8 cellular contexts compared by ENCODE assay signal in the genomic region with DNA sequence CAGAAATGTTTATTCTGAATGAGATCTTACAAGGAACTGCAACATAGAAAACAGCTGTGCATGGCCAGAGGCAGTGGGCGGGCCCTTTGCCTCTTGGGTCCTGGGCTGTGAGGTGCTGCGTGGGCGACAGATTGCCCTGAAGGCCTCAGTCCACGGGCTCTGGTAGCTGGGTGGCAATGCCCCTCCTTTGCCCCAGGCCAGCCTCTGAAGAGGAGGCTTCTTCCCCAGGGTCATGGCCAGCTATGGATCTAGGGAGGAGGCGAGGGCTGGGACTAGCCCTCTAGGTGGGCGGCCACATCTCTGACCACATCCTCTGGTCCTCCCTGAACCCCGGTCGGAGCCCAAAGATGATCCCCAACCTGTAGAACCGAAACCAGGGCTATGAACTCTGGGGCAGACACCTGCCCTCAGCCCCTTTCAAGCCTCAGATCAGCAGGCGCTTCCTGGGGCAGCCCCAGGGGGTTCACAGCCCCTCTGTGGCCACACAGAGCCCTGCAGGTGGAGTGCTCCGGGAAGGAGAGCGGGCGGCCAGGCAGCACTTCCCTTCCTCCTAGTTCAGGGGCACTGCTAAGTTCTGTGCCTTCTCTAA. TPM values are rescaled to one million over a fixed set of nuclear protein-coding genes. Genes with fewer than 3 reads are reported as not detected.
DNase-seq lines count a peak whose midpoint lies in the region; ATAC-seq, FAIRE-seq and TF ChIP-seq lines count a peak whose summit lies in the region.

No MANE protein-coding gene starts in this region.

- peak overlapping the region; percentile 44 for H3K4me3 ChIP-seq in CD4-positive, CD25-positive, alpha-beta regulatory T cell (ENCODE audit: low read depth, low read length)
- no peak overlapping the region for H3K4me3 ChIP-seq in kidney (ENCODE audit: low read length in 2 of 2)

- DNase-seq in CD4-positive, CD25-positive, alpha-beta regulatory T cell = peak in 2 of 3 donors; percentile 58 to 75
- peak; percentile 80 for DNase-seq in kidney
- no peak for DNase-seq in NCI-H510A treated with DMSO at 0.1 percent for 48 hours (lab: John Stamatoyannopoulos, UW)
- no peak for DNase-seq in NCI-H510A (lab: John Stamatoyannopoulos, UW)
- DNase-seq in NCI-H446 treated with DMSO at 0.1 percent for 48 hours (lab: John Stamatoyannopoulos, UW) = no peak

- FAIRE-seq in kidney (lab: Jason Lieb, UNC) = no peak

- H3K27ac Mint-ChIP-seq in CD4-positive, CD25-positive, alpha-beta regulatory T cell = peak overlapping the region; percentile 93 to 97 (median 96)

- no peaks in the 10 kb centered on the region for H3K27me3 Mint-ChIP-seq in CD4-positive, CD25-positive, alpha-beta regulatory T cell

- H3K9ac ChIP-seq in kidney (ENCODE audit: low read length in 2 of 2) = no peak overlapping the region

- H3K36me3 Mint-ChIP-seq in CD4-positive, CD25-positive, alpha-beta regulatory T cell = peaks cover 12% of the 10 kb centered on the region

- intact Hi-C loops in kidney (cut with DNase I) = loop anchor here (5.0 kb wide), 1 partner anchor 41 kb away; no protein-coding TSS in a partner anchor

- H3K36me3 ChIP-seq in CD4-positive, CD25-positive, alpha-beta regulatory T cell (ENCODE audit: control insufficient read depth, insufficient read depth, low read length) = peaks cover 20% of the 10 kb centered on the region
- H3K36me3 ChIP-seq in kidney (ENCODE audit: control insufficient read depth in 1 of 2, insufficient read depth in 2 of 2, low read length in 2 of 2) = peaks cover 0 to 2% of the 10 kb centered on the region in 2 donors

- H3K4me1 ChIP-seq in CD4-positive, CD25-positive, alpha-beta regulatory T cell (ENCODE audit: control insufficient read depth, insufficient read depth, low read length, poor library complexity, severe bottlenecking) = peaks cover 89% of the 10 kb centered on the region
- H3K4me1 ChIP-seq in kidney (ENCODE audit: control insufficient read depth in 1 of 2, insufficient read depth in 1 of 2, low read depth in 1 of 2, low read length in 2 of 2) = peaks cover 5 to 27% of the 10 kb centered on the region in 2 donors

- TF ChIP-seq CTCF in kidney (IDR thresholded peaks at IDR 0.05; ENCODE audit: borderline replicate concordance, extremely low read depth, insufficient read depth) = no peak

- H3K9me3 Mint-ChIP-seq in CD4-positive, CD25-positive, alpha-beta regulatory T cell = peaks cover 0 to 1% (median 0%) of the 10 kb centered on the region in 7 donors

- peak overlapping the region; percentile 91 for H3K27ac ChIP-seq in CD4-positive, CD25-positive, alpha-beta regulatory T cell (ENCODE audit: insufficient read depth, low read length, poor library complexity, severe bottlenecking)
- no peak overlapping the region for H3K27ac ChIP-seq in kidney (ENCODE audit: low read depth in 2 of 2, low read length in 2 of 2)

- peak; percentile 21 to 35 for ATAC-seq in CD4-positive, CD25-positive, alpha-beta regulatory T cell (ENCODE audit: low read depth in 2 of 2)
- peak; percentile 69 for ATAC-seq in GM19043 (IDR thresholded peaks at IDR 0.05; ENCODE audit: low read depth, unreplicated experiment)
- peak; percentile 69 for ATAC-seq in HG03066 (IDR thresholded peaks at IDR 0.05; ENCODE audit: low read depth, unreplicated experiment)
- peak; percentile 53 to 57 for ATAC-seq in activated CD4-positive, CD25-positive, alpha-beta regulatory T cell treated with anti-CD3 and anti-CD28 coated beads, Interleukin-2, amount 50 U/mL, for 24 hours

- H3K27me3 ChIP-seq in CD4-positive, CD25-positive, alpha-beta regulatory T cell (ENCODE audit: control insufficient read depth, insufficient read depth, low read length) = no peaks in the 10 kb centered on the region

- H3K9me3 ChIP-seq in CD4-positive, CD25-positive, alpha-beta regulatory T cell (ENCODE audit: control insufficient read depth in 2 of 2, low read length in 2 of 2) = no peaks in the 10 kb centered on the region
- no peaks in the 10 kb centered on the region for H3K9me3 ChIP-seq in kidney (ENCODE audit: control insufficient read depth in 1 of 2, low read length in 2 of 2)

- peaks cover 0 to 89% (median 46%) of the 10 kb centered on the region in 4 donors for H3K4me1 Mint-ChIP-seq in CD4-positive, CD25-positive, alpha-beta regulatory T cell

- H3K4me3 Mint-ChIP-seq in CD4-positive, CD25-positive, alpha-beta regulatory T cell = peak overlapping the region; percentile 73 to 85 (median 82)

RNA-seq across cellular contexts. Expression of a gene that starts 6.6 kb away (rescaled TPM):
- 11.6 TPM for total RNA-seq in CD4-positive, CD25-positive, alpha-beta regulatory T cell
- under 1 TPM in 2 of 4 donors, not detected in 2; 0.11 to 0.13 TPM for polyA plus RNA-seq in CD4-positive, CD25-positive, alpha-beta regulatory T cell
- total RNA-seq in kidney = 20.7 TPM
- 4.5 TPM for polyA plus RNA-seq in kidney (ENCODE audit: insufficient read depth, low read depth, low replicate concordance)

RNA-seq across cellular contexts. Expression of a gene that starts 27.3 kb away (rescaled TPM):
- total RNA-seq in CD4-positive, CD25-positive, alpha-beta regulatory T cell = 201 TPM
- polyA plus RNA-seq in CD4-positive, CD25-positive, alpha-beta regulatory T cell = 100 to 1,000 TPM; 180 to 223 (median 183) TPM
- total RNA-seq in kidney = 76.1 TPM
- polyA plus RNA-seq in kidney (ENCODE audit: insufficient read depth, low read depth, low replicate concordance) = 48.9 TPM

RNA-seq across cellular contexts. Expression of a gene that starts 40.7 kb away (rescaled TPM):
- total RNA-seq in CD4-positive, CD25-positive, alpha-beta regulatory T cell = 31.3 TPM
- polyA plus RNA-seq in CD4-positive, CD25-positive, alpha-beta regulatory T cell = 10 to 100 TPM; 20.9 to 26.1 (median 24.5) TPM
- total RNA-seq in kidney = 20.9 TPM
- 24.0 TPM for polyA plus RNA-seq in kidney (ENCODE audit: insufficient read depth, low read depth, low replicate concordance)

RNA-seq across cellular contexts. Expression of a gene that starts 48.1 kb away (rescaled TPM):
- total RNA-seq in CD4-positive, CD25-positive, alpha-beta regulatory T cell = 85.0 TPM
- polyA plus RNA-seq in CD4-positive, CD25-positive, alpha-beta regulatory T cell = 10 to 100 TPM; 31.5 to 39.5 (median 34.8) TPM
- 12.5 TPM for total RNA-seq in kidney
- 15.4 TPM for polyA plus RNA-seq in kidney (ENCODE audit: insufficient read depth, low read depth, low replicate concordance)

Comparison
In these comparisons a context has a peak if more than half of its experiments do, and no peak if none do; other contexts are left out.
1. DNase-seq: peak in CD4-positive, CD25-positive, alpha-beta regulatory T cell (2 of 3) and kidney (single experiment); none in NCI-H510A treated with DMSO at 0.1 percent for 48 hours (single experiment), NCI-H510A (single experiment) and NCI-H446 treated with DMSO at 0.1 percent for 48 hours (single experiment).
2. Peak in every context shown above with its lines, with median percentiles within 50 percentile points of each other: ATAC-seq.